Comparison of ENCODE assay signal across 9 cellular contexts in genomic region chr16:71847096-71847495, GRCh38. TPM values are rescaled to one million over a fixed set of nuclear protein-coding genes. Genes with fewer than 3 reads are reported as not detected.
DNase-seq lines count a peak whose midpoint lies in the region; ATAC-seq, FAIRE-seq and TF ChIP-seq lines count a peak whose summit lies in the region.
"Had no signal": no experiment of that assay in that cellular context is flagged by ENCODE, and none has a peak within 500 bp of the region (broad histone marks: within the 10 kb centered on the region; RNA-seq: fewer than 3 reads in every experiment).

No MANE protein-coding gene starts in this region.

- TF ChIP-seq CTCF in keratinocyte (optimal IDR thresholded peaks at IDR 0.05 in 1 of 3, IDR thresholded peaks at IDR 0.05 in 1 of 3, conservative IDR thresholded peaks at IDR 0.05 in 1 of 3; ENCODE audit: extremely low read depth in 1 of 3, insufficient read depth in 2 of 3, low read length in 3 of 3) (no peak), thoracic aorta (IDR thresholded peaks at IDR 0.05) (no peak)

- H3K4me3 ChIP-seq in keratinocyte (ENCODE audit: control insufficient read depth in 2 of 3, extremely low read depth in 1 of 3, insufficient read depth in 2 of 3, low read depth in 1 of 3, low read length in 3 of 3), result peak overlapping the region; percentile 97 to 100 (median 98)
- H3K4me3 ChIP-seq in thoracic aorta, result peak overlapping the region; percentile 89

- H3K36me3 ChIP-seq in keratinocyte (ENCODE audit: control insufficient read depth in 2 of 2, extremely low read depth in 1 of 2, insufficient read depth in 2 of 2, low read length in 2 of 2) (peaks cover 19 to 23% of the 10 kb centered on the region in 2 experiments), thoracic aorta (peaks cover 31% of the 10 kb centered on the region)

- H3K27me3 ChIP-seq in keratinocyte (ENCODE audit: control insufficient read depth, extremely low read depth, insufficient read depth, low read length) (no peaks in the 10 kb centered on the region), thoracic aorta (replicated peaks; ENCODE audit: insufficient read depth) (no peaks in the 10 kb centered on the region)

- H3K79me2 ChIP-seq in keratinocyte (ENCODE audit: control insufficient read depth, insufficient read depth, low read length), result peaks cover 26% of the 10 kb centered on the region

- H3K9me1 ChIP-seq in keratinocyte (ENCODE audit: control insufficient read depth, extremely low read depth, insufficient read depth, low read length), result peaks cover 4% of the 10 kb centered on the region

- H3K9ac ChIP-seq in keratinocyte (ENCODE audit: control insufficient read depth, extremely low read depth, insufficient read depth, low read length), result peak overlapping the region; percentile 97

- H3K9me3 ChIP-seq in keratinocyte (ENCODE audit: control insufficient read depth, low read depth, low read length), result no peaks in the 10 kb centered on the region
- no peaks in the 10 kb centered on the region for H3K9me3 ChIP-seq in thoracic aorta

- H3K9me3 Mint-ChIP-seq in activated CD8-positive, alpha-beta memory T cell treated with anti-CD3 and anti-CD28 coated beads, Interleukin-2, amount 10 ng/mL, durations not matched to agents 7 days and 5 days (ENCODE audit: low read depth), result no peaks in the 10 kb centered on the region
- H3K9me3 Mint-ChIP-seq in activated naive CD4-positive, alpha-beta T cell treated with anti-CD3 and anti-CD28 coated beads, Interleukin-2, amount 50 U/mL, for 72 hours, result no peaks in the 10 kb centered on the region

- peaks cover 31% of the 10 kb centered on the region for H3K36me3 Mint-ChIP-seq in activated CD8-positive, alpha-beta memory T cell treated with anti-CD3 and anti-CD28 coated beads, Interleukin-2, amount 10 ng/mL, durations not matched to agents 7 days and 5 days
- H3K36me3 Mint-ChIP-seq in activated naive CD4-positive, alpha-beta T cell treated with anti-CD3 and anti-CD28 coated beads, Interleukin-2, amount 50 U/mL, for 72 hours, result peaks cover 5 to 16% of the 10 kb centered on the region in 2 donors

- peak overlapping the region; percentile 93 for H3K4me2 ChIP-seq in keratinocyte (ENCODE audit: control insufficient read depth, extremely low read depth, insufficient read depth, low read depth, low read length)

- dilution Hi-C loops in keratinocyte (cut with MboI; ENCODE audit: extremely low pct_ligation_motif_present, low sequenced_read_pairs), result no loop called here

- no peak overlapping the region for H2AFZ ChIP-seq in keratinocyte (ENCODE audit: control insufficient read depth, low read length)

- peak overlapping the region; percentile 95 for H3K27ac Mint-ChIP-seq in activated CD8-positive, alpha-beta memory T cell treated with anti-CD3 and anti-CD28 coated beads, Interleukin-2, amount 10 ng/mL, durations not matched to agents 7 days and 5 days
- peak overlapping the region; percentile 85 to 96 for H3K27ac Mint-ChIP-seq in activated naive CD4-positive, alpha-beta T cell treated with anti-CD3 and anti-CD28 coated beads, Interleukin-2, amount 50 U/mL, for 72 hours

- H3K4me1 ChIP-seq in keratinocyte (ENCODE audit: control insufficient read depth, extremely low read depth, insufficient read depth, low read length) (peaks cover 12% of the 10 kb centered on the region), thoracic aorta (ENCODE audit: control insufficient read depth in 1 of 2, low read depth in 2 of 2) (peaks cover 8 to 18% of the 10 kb centered on the region in 2 donors)

- CTCF ChIA-PET in activated CD8-positive, alpha-beta memory T cell treated with anti-CD3 and anti-CD28 coated beads, Interleukin-2, amount 10 ng/mL, durations not matched to agents 7 days and 5 days (lab: Charles Lee), result interaction anchor here (1.0 to 3.5 kb wide), 4 partner anchors 11 to 115 kb away, joined by 3 to 29 read pairs (median 6); partner anchors contain the start of gene ZNF821

- DNase-seq in activated CD8-positive, alpha-beta memory T cell treated with anti-CD3 and anti-CD28 coated beads, Interleukin-2, amount 10 ng/mL, durations not matched to agents 7 days and 5 days, result no peak
- DNase-seq in activated CD8-positive, alpha-beta memory T cell treated with anti-CD3 and anti-CD28 coated beads, Interleukin-2, amount 50 U/mL, for 4 hours, result no peak
- DNase-seq in activated naive CD4-positive, alpha-beta T cell treated with anti-CD3 and anti-CD28 coated beads, Interleukin-2, amount 50 U/mL, for 72 hours (ENCODE audit: low spot score in 2 of 2), result no peak
- DNase-seq in keratinocyte (ENCODE audit: low read depth, low spot score), result no peak
- DNase-seq in thoracic aorta (ENCODE audit: low spot score), result no peak
- DNase-seq in NCI-H2029 (lab: John Stamatoyannopoulos, UW), result no peak
- no peak for DNase-seq in NCI-H1694 treated with DMSO at 0.1 percent for 48 hours (lab: John Stamatoyannopoulos, UW)
- DNase-seq in inferior parietal cortex (ENCODE audit: extremely low spot score), result no peak
- DNase-seq: activated effector memory CD4-positive, alpha-beta T cell treated with Interleukin-2 at 50 U/mL for 16 hours had no signal

- ATAC-seq in activated CD8-positive, alpha-beta memory T cell treated with anti-CD3 and anti-CD28 coated beads, Interleukin-2, amount 10 ng/mL, durations not matched to agents 7 days and 5 days, result no peak
- ATAC-seq in activated naive CD4-positive, alpha-beta T cell treated with anti-CD3 and anti-CD28 coated beads, Interleukin-2, amount 50 U/mL, for 72 hours, result no peak
- ATAC-seq in thoracic aorta (ENCODE audit: insufficient number of reproducible peaks, low FRiP score, low read depth), result no peak

- no peaks in the 10 kb centered on the region for H3K27me3 Mint-ChIP-seq in activated CD8-positive, alpha-beta memory T cell treated with anti-CD3 and anti-CD28 coated beads, Interleukin-2, amount 10 ng/mL, durations not matched to agents 7 days and 5 days

- peak overlapping the region; percentile 86 for H3K4me3 Mint-ChIP-seq in activated CD8-positive, alpha-beta memory T cell treated with anti-CD3 and anti-CD28 coated beads, Interleukin-2, amount 10 ng/mL, durations not matched to agents 7 days and 5 days

- H4K20me1 ChIP-seq in keratinocyte (ENCODE audit: control insufficient read depth, extremely low read depth, insufficient read depth, low read length), result no peaks in the 10 kb centered on the region

- H3K4me1 Mint-ChIP-seq in activated CD8-positive, alpha-beta memory T cell treated with anti-CD3 and anti-CD28 coated beads, Interleukin-2, amount 10 ng/mL, durations not matched to agents 7 days and 5 days, result peaks cover 56% of the 10 kb centered on the region

- peak overlapping the region; percentile 96 for H3K27ac ChIP-seq in keratinocyte (ENCODE audit: control insufficient read depth, insufficient read depth, low read length)
- peak overlapping the region in 1 of 2 donors; percentile 87 for H3K27ac ChIP-seq in thoracic aorta

- no peak for FAIRE-seq in keratinocyte (lab: Jason Lieb, UNC)

RNA-seq across cellular contexts. Expression of gene ATXN1L, which starts 1.3 kb away (rescaled TPM):
- 10 to 100 TPM; 23.7 to 24.1 TPM for total RNA-seq in activated CD8-positive, alpha-beta memory T cell treated with anti-CD3 and anti-CD28 coated beads, Interleukin-2, amount 10 ng/mL, durations not matched to agents 7 days and 5 days
- 10 to 100 TPM; 17.0 to 33.0 TPM for total RNA-seq in activated naive CD4-positive, alpha-beta T cell treated with anti-CD3 and anti-CD28 coated beads, Interleukin-2, amount 50 U/mL, for 72 hours
- 10.8 to 16.0 TPM (median 12.8 TPM) in 3 replicates for polyA plus RNA-seq in keratinocyte
- polyA plus RNA-seq in keratinocyte (2011; ENCODE audit: low read depth), result 4.2 TPM
- polyA plus RNA-seq in keratinocyte (2011; cell fraction: cytosol; rRNA removed), result 9.1 and 11.1 TPM in 2 replicates
- polyA plus RNA-seq in keratinocyte (2011; cell fraction: nucleus; rRNA removed), result 24.3 and 27.1 TPM in 2 replicates
- 11.7 and 12.8 TPM in 2 replicates for polyA plus RNA-seq in keratinocyte (2012; ENCODE audit: low replicate concordance)
- polyA minus RNA-seq in keratinocyte, result 15.1 to 25.6 TPM (median 16.3 TPM) in 3 replicates
- 10.7 TPM for polyA minus RNA-seq in keratinocyte (2011; cell fraction: cytosol; rRNA and poly(A)+ RNA removed)
- 13.3 and 19.9 TPM in 2 replicates for polyA minus RNA-seq in keratinocyte (2011; cell fraction: nucleus; rRNA and poly(A)+ RNA removed)
- total RNA-seq in thoracic aorta, result 10 to 100 TPM; 36.3 to 36.5 TPM

RNA-seq across cellular contexts. Expression of gene ZNF821, which starts 36.9 kb away (rescaled TPM):
- total RNA-seq in activated CD8-positive, alpha-beta memory T cell treated with anti-CD3 and anti-CD28 coated beads, Interleukin-2, amount 10 ng/mL, durations not matched to agents 7 days and 5 days, result 10 to 100 TPM in 1 of 2 experiments, 1 to 10 TPM in 1; 9.0 to 10.7 TPM
- 1 to 10 TPM; 6.6 to 7.3 TPM for total RNA-seq in activated naive CD4-positive, alpha-beta T cell treated with anti-CD3 and anti-CD28 coated beads, Interleukin-2, amount 50 U/mL, for 72 hours
- 2.9 to 4.2 TPM (median 3.1 TPM) in 3 replicates for polyA plus RNA-seq in keratinocyte
- 5.1 TPM for polyA plus RNA-seq in keratinocyte (2011; ENCODE audit: low read depth)
- 2.8 TPM in 2 replicates for polyA plus RNA-seq in keratinocyte (2011; cell fraction: cytosol; rRNA removed)
- 4.8 TPM in 2 replicates for polyA plus RNA-seq in keratinocyte (2011; cell fraction: nucleus; rRNA removed)
- 2.8 and 4.2 TPM in 2 replicates for polyA plus RNA-seq in keratinocyte (2012; ENCODE audit: low replicate concordance)
- 2.9 to 5.3 TPM (median 4.1 TPM) in 3 replicates for polyA minus RNA-seq in keratinocyte
- not detected for polyA minus RNA-seq in keratinocyte (2011; cell fraction: cytosol; rRNA and poly(A)+ RNA removed)
- 1.4 and 2.2 TPM in 2 replicates for polyA minus RNA-seq in keratinocyte (2011; cell fraction: nucleus; rRNA and poly(A)+ RNA removed)
- total RNA-seq in thoracic aorta, result 1 to 10 TPM; 5.7 to 6.3 TPM

RNA-seq across cellular contexts. Expression of gene AP1G1, which starts 38.5 kb away (rescaled TPM):
- 10 to 100 TPM; 87.2 to 88.6 TPM for total RNA-seq in activated CD8-positive, alpha-beta memory T cell treated with anti-CD3 and anti-CD28 coated beads, Interleukin-2, amount 10 ng/mL, durations not matched to agents 7 days and 5 days
- 10 to 100 TPM; 73.1 to 79.0 TPM for total RNA-seq in activated naive CD4-positive, alpha-beta T cell treated with anti-CD3 and anti-CD28 coated beads, Interleukin-2, amount 50 U/mL, for 72 hours
- 61.7 to 82.5 TPM (median 62.5 TPM) in 3 replicates for polyA plus RNA-seq in keratinocyte
- polyA plus RNA-seq in keratinocyte (2011; ENCODE audit: low read depth), result 27.8 TPM
- polyA plus RNA-seq in keratinocyte (2011; cell fraction: cytosol; rRNA removed), result 26.1 and 45.3 TPM in 2 replicates
- polyA plus RNA-seq in keratinocyte (2011; cell fraction: nucleus; rRNA removed), result 95.0 and 106 TPM in 2 replicates
- polyA plus RNA-seq in keratinocyte (2012; ENCODE audit: low replicate concordance), result 35.0 and 44.1 TPM in 2 replicates
- 84.0 to 128 TPM (median 126 TPM) in 3 replicates for polyA minus RNA-seq in keratinocyte
- polyA minus RNA-seq in keratinocyte (2011; cell fraction: cytosol; rRNA and poly(A)+ RNA removed), result 56.6 TPM
- polyA minus RNA-seq in keratinocyte (2011; cell fraction: nucleus; rRNA and poly(A)+ RNA removed), result 101 and 202 TPM in 2 replicates
- total RNA-seq in thoracic aorta, result 10 to 100 TPM; 47.8 to 65.1 TPM

RNA-seq across cellular contexts. Expression of gene IST1, which starts 48.2 kb away (rescaled TPM):
- total RNA-seq in activated CD8-positive, alpha-beta memory T cell treated with anti-CD3 and anti-CD28 coated beads, Interleukin-2, amount 10 ng/mL, durations not matched to agents 7 days and 5 days, result 100 to 1,000 TPM; 206 to 209 TPM
- total RNA-seq in activated naive CD4-positive, alpha-beta T cell treated with anti-CD3 and anti-CD28 coated beads, Interleukin-2, amount 50 U/mL, for 72 hours, result 100 to 1,000 TPM; 166 to 256 TPM
- 179 to 188 TPM (median 187 TPM) in 3 replicates for polyA plus RNA-seq in keratinocyte
- polyA plus RNA-seq in keratinocyte (2011; ENCODE audit: low read depth), result 111 TPM
- polyA plus RNA-seq in keratinocyte (2011; cell fraction: cytosol; rRNA removed), result 85.0 and 117 TPM in 2 replicates
- 303 and 335 TPM in 2 replicates for polyA plus RNA-seq in keratinocyte (2011; cell fraction: nucleus; rRNA removed)
- polyA plus RNA-seq in keratinocyte (2012; ENCODE audit: low replicate concordance), result 88.5 and 128 TPM in 2 replicates
- polyA minus RNA-seq in keratinocyte, result 102 to 173 TPM (median 149 TPM) in 3 replicates
- polyA minus RNA-seq in keratinocyte (2011; cell fraction: cytosol; rRNA and poly(A)+ RNA removed), result 40.7 TPM
- 77.6 and 143 TPM in 2 replicates for polyA minus RNA-seq in keratinocyte (2011; cell fraction: nucleus; rRNA and poly(A)+ RNA removed)
- 100 to 1,000 TPM; 154 to 181 TPM for total RNA-seq in thoracic aorta
